In genomic region chr17:30731210-30732132, GRCh38 we compare ENCODE assay signal across 1 cellular context.
A peak's percentile ranks its signal among the peaks of the same experiment; 100 is the strongest.
TF ChIP-seq lines count a peak whose summit lies in the region.

No MANE protein-coding gene starts in this region.

TF ChIP-seq in HEK293, 187 proteins besides CTCF, POLR2A, EP300 and RAD21 (continued from another document):
- TF ChIP-seq EGR2 (tag by site-specific recombination; IDR thresholded peaks at IDR 0.05; ENCODE audit: low read depth) (peak; percentile 41; the same call in 1 of the 2 replicates), ZNF394 (tag by site-specific recombination; IDR thresholded peaks at IDR 0.05; ENCODE audit: borderline replicate concordance) (peak; percentile 60; the same call in 1 of the 2 replicates), ZNF366 (tag by site-specific recombination; conservative IDR thresholded peaks at IDR 0.05) (peak; percentile 98), KLF8 (tag by site-specific recombination; IDR thresholded peaks at IDR 0.05) (peak; percentile 7; the same call in 1 of the 2 replicates), IKZF3 (tag by site-specific recombination; IDR thresholded peaks at IDR 0.05) (peak; percentile 73), ZSCAN30 (tag by site-specific recombination; IDR thresholded peaks at IDR 0.05) (peak; percentile 30; the same call in 1 of the 2 replicates), ZBTB20 (tag by site-specific recombination; IDR thresholded peaks at IDR 0.05) (0 out of 2 replicates have a peak, but pooled peaks have one; percentile 22), ZNF2 (tag by site-specific recombination; IDR thresholded peaks at IDR 0.05) (0 out of 2 replicates have a peak, but pooled peaks have one; percentile 24), ZBTB17 (tag by site-specific recombination; IDR thresholded peaks at IDR 0.05) (peak; percentile 65; the same call in 1 of the 2 replicates), PRDM1 (tag by site-specific recombination; IDR thresholded peaks at IDR 0.05) (peak; percentile 67), ZFHX2 (tag by site-specific recombination; conservative IDR thresholded peaks at IDR 0.05) (peak; percentile 62; the same call in 1 of the 2 replicates), ZBTB48 (tag by site-specific recombination; IDR thresholded peaks at IDR 0.05) (peak; percentile 56; the same call in 1 of the 2 replicates), KLF17 (tag by site-specific recombination; IDR thresholded peaks at IDR 0.05) (0 out of 2 replicates have a peak, but pooled peaks have one; percentile 32), ZNF76 (tag by site-specific recombination; IDR thresholded peaks at IDR 0.05; ENCODE audit: borderline replicate concordance, low read depth) (peak; percentile 69)
